ENCODE assay signal across 14 cellular contexts in the genomic region with DNA sequence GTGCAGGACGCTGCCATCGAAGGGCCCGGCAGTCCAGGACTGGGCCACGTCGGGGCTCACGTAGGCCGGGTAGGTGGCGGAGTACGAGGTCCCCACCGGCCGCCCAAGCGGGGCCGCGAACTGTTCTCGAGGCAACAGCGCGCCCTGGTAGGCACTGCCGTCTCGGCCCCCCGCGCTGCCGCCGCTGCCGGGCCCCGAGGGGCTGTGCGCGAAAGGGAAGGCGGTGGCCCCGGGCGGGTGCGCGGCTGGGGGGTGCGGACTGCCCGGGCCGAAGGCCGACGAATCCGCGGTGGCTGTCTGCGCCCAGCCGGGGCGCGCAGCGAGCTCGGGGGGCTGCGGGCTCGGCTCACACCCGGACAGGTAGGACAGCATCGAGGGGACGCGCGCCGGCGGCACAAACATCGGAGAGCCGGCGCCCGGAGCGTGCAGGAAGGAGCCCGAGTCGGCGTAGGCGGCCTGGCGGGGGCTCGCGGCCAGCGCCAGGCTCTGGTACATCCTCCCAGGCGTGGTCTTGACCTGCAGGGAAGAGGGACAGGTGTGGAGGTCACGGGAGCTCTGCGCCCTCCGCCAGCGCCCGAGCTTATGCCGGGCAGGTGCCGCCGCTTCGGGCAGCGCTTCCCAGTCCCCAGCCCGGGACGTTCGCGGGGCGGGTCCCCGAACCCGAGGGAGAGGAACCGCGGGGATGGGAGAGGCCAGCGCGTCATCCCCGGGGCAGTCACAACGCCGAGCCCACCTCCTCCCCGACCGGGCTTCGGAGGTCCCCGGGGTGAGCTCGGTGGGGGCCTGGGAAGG. TPM values are rescaled to one million over a fixed set of nuclear protein-coding genes. Genes with fewer than 3 reads are reported as not detected.
A peak's percentile ranks its signal among the peaks of the same experiment; 100 is the strongest.
DNase-seq lines count a peak whose midpoint lies in the region; ATAC-seq, FAIRE-seq and TF ChIP-seq lines count a peak whose summit lies in the region.
"Had no signal": no experiment of that assay in that cellular context is flagged by ENCODE, and none has a peak within 500 bp of the region (broad histone marks: within the 10 kb centered on the region; RNA-seq: fewer than 3 reads in every experiment).

No MANE protein-coding gene starts in this region.

- intact Hi-C loops in HepG2 (cut with micrococcal nuclease; ENCODE audit: unreplicated experiment) = no loop called here

- no peak overlapping the region for H3K27ac ChIP-seq in HEK293 (ENCODE audit: extremely low read depth, low read depth, low read length)
- no peak overlapping the region for H3K27ac ChIP-seq in HepG2 (ENCODE audit: extremely low read length, insufficient read depth, low read length)
- H3K27ac ChIP-seq in smooth muscle cell (ENCODE audit: low read depth) = no peak overlapping the region

- H3K4me1 ChIP-seq in HEK293 (ENCODE audit: control insufficient read depth, insufficient read depth, low read length) = no peaks in the 10 kb centered on the region
- H3K4me1 ChIP-seq in HepG2 (ENCODE audit: insufficient read depth, low read length) = peaks cover 20% of the 10 kb centered on the region
- peaks cover 16% of the 10 kb centered on the region for H3K4me1 ChIP-seq in smooth muscle cell (ENCODE audit: low read depth)

- H3K4me3 ChIP-seq in HEK293 (ENCODE audit: low read depth, low read length) (peak overlapping the region; percentile 28), HepG2 (replicated peaks in 1 of 3; ENCODE audit: insufficient read depth in 1 of 3, low read depth in 2 of 3, low read length in 3 of 3) (peak overlapping the region in 1 of 3 experiments; percentile 45; a peak in 1 of 6 replicates), smooth muscle cell (peak overlapping the region; percentile 71)

- DNase-seq in ecto neural progenitor cell (ENCODE audit: low spot score) (peak; percentile 70), HepG2 (ENCODE audit: low spot score) (no peak), smooth muscle cell (lab: John Stamatoyannopoulos, UW; ENCODE audit: unreplicated experiment) (no peak), GM13977 (ENCODE audit: low spot score) (no peak), GM12891 (ENCODE audit: insufficient read length, low spot score) (no peak), NCI-H2196 treated with DMSO at 0.1 percent for 48 hours (lab: John Stamatoyannopoulos, UW; ENCODE audit: unreplicated experiment) (no peak)
- DNase-seq in activated CD4-positive, alpha-beta T cell treated with anti-CD3 and anti-CD28 coated beads, Interleukin-2, amount 50 U/mL, for 1 hour = no peak
- DNase-seq: activated CD4-positive, CD25-positive, alpha-beta regulatory T cell; CD4-positive, CD25-positive, alpha-beta regulatory T cell; MV-4-11; naive thymus-derived CD8-positive, alpha-beta T cell; NCI-H524 treated with DMSO at 0.1 percent for 48 hours had no signal

- H3F3A ChIP-seq in smooth muscle cell (ENCODE audit: low read depth) = no peaks in the 10 kb centered on the region

- in situ Hi-C loops in HepG2 (cut with HindIII; ENCODE audit: extremely low pct_ligation_motif_present, low pct_unique_long_range_greater_than_20kb) (no loop called here), GM13977 (cut with MboI; ENCODE audit: low pct_unique_long_range_greater_than_20kb, low sequenced_read_pairs, unreplicated experiment) (no loop called here)

- no peak for ATAC-seq in HepG2
- ATAC-seq: naive thymus-derived CD8-positive, alpha-beta T cell had no signal

- peaks cover 9% of the 10 kb centered on the region; the same call in 1 of the 2 replicates for H4K20me1 ChIP-seq in HepG2 (ENCODE audit: insufficient read depth, low read length)
- H4K20me1 ChIP-seq in smooth muscle cell (ENCODE audit: low read depth) = peaks cover 4% of the 10 kb centered on the region

- no peak overlapping the region for H3K9ac ChIP-seq in HepG2 (ENCODE audit: insufficient read depth, low read depth, low read length)
- H3K9ac ChIP-seq in smooth muscle cell (ENCODE audit: low read depth) = no peak overlapping the region

- TF ChIP-seq POLR2A in HepG2 (IDR thresholded peaks at IDR 0.05; ENCODE audit: insufficient read depth in 1 of 2, low read depth in 2 of 2, low read length in 2 of 2) = no peak
- TF ChIP-seq POLR2A in GM12891 (IDR thresholded peaks at IDR 0.05; ENCODE audit: low read depth, low read length) = no peak

- whole genome bisulfite sequencing in HepG2 (ENCODE audit: low lambda C conversion rate) = 94% methylated on average over 82 of the region's 97 CpGs
- 2% methylated on average over 62 of the region's 97 CpGs for WGBS in smooth muscle cell (ENCODE audit: low lambda C conversion rate)

- no peak for TF ChIP-seq RAD21 in HepG2 (CRISPR knock-in tag; IDR thresholded peaks at IDR 0.05)

- H3K27me3 ChIP-seq in HepG2 (ENCODE audit: control insufficient read depth in 1 of 2, insufficient read depth in 2 of 2, low read length in 2 of 2) (peaks cover 12 to 39% of the 10 kb centered on the region in 2 experiments), smooth muscle cell (ENCODE audit: low read depth) (peaks cover 12% of the 10 kb centered on the region)

- H3K36me3 ChIP-seq in HEK293 (ENCODE audit: control insufficient read depth in 2 of 2, insufficient read depth in 1 of 2, low read length in 2 of 2) (no peaks in the 10 kb centered on the region), HepG2 (replicated peaks in 1 of 2; ENCODE audit: control insufficient read depth in 1 of 2, insufficient read depth in 2 of 2, low read length in 2 of 2) (no peaks in the 10 kb centered on the region), smooth muscle cell (ENCODE audit: low read depth) (no peaks in the 10 kb centered on the region)

- CTCF ChIA-PET in HEK293 (lab: Yijun Ruan, JAX) (interaction anchor here (1.1 kb wide), 1 partner anchor 20 kb away, joined by 4 read pairs; no protein-coding TSS in a partner anchor), HepG2 (lab: Yijun Ruan, JAX; ENCODE audit: low intra/inter-chr PET ratio, low total read pairs) (no interaction called here)

- no peaks in the 10 kb centered on the region for H3K9me3 ChIP-seq in HEK293 (ENCODE audit: control insufficient read depth, insufficient read depth, low read depth, low read length)
- H3K9me3 ChIP-seq in HepG2 (ENCODE audit: low read length) = no peaks in the 10 kb centered on the region
- H3K9me3 ChIP-seq in smooth muscle cell (replicated peaks; ENCODE audit: low read depth) = no peaks in the 10 kb centered on the region

- POLR2A ChIA-PET in HEK293 (lab: Yijun Ruan, JAX) (no interaction called here), HepG2 (lab: Yijun Ruan, JAX) (no interaction called here)

- H2AFZ ChIP-seq in HepG2 (ENCODE audit: low read length) (no peak overlapping the region), smooth muscle cell (ENCODE audit: low read depth) (peak overlapping the region; percentile 67)

- no TSS peak for BruUV-seq in HepG2 (replicated peaks; lab: Mats Ljungman, UMichigan)

- H3K79me2 ChIP-seq in HepG2 (ENCODE audit: insufficient read depth, low read length) = no peaks in the 10 kb centered on the region
- H3K79me2 ChIP-seq in smooth muscle cell (ENCODE audit: low read depth) = peaks cover 15% of the 10 kb centered on the region

- FAIRE-seq in HepG2 (lab: Jason Lieb, UNC) = no peak
- no peak for FAIRE-seq in GM12891 (lab: Jason Lieb, UNC)

- TF ChIP-seq EP300 in HepG2 (IDR thresholded peaks at IDR 0.05; ENCODE audit: low read depth in 2 of 2, low read length in 2 of 2) = no peak
- TF ChIP-seq EP300 in HepG2 (CRISPR knock-in tag; IDR thresholded peaks at IDR 0.05; ENCODE audit: borderline replicate concordance) = no peak

- no peak for TF ChIP-seq CTCF in HEK293 (tag by site-specific recombination; IDR thresholded peaks at IDR 0.05)
- TF ChIP-seq CTCF in HepG2 (CRISPR knock-in tag; IDR thresholded peaks at IDR 0.05) = no peak
- TF ChIP-seq CTCF in smooth muscle cell (IDR thresholded peaks at IDR 0.05; ENCODE audit: borderline replicate concordance, insufficient read depth, poor library complexity, severe bottlenecking) = no peak
- no peak for TF ChIP-seq CTCF in GM13977 (IDR thresholded peaks at IDR 0.05; ENCODE audit: extremely low read depth, insufficient read depth, missing control alignments)

- 0 out of 2 replicates have a peak overlapping the region, but pooled peaks have one; percentile 30 for H3K4me2 ChIP-seq in HepG2 (ENCODE audit: low read depth, low read length)
- peak overlapping the region; percentile 92 for H3K4me2 ChIP-seq in smooth muscle cell

RNA-seq across cellular contexts. Expression of gene GATA5, which starts 0.6 kb away (rescaled TPM):
- total RNA-seq in HepG2 (2016; rRNA removed; fragmentation: Illumina TruSeq; extraction: Trizol) (0.20 and 0.39 TPM in 2 replicates), smooth muscle cell (1.6 and 1.9 TPM in 2 replicates)
- 0.09 and 0.10 TPM in 2 replicates for total RNA-seq in HepG2 (2016; cell fraction: cytosol; rRNA removed; fragmentation: Illumina TruSeq; extraction: Trizol; ENCODE audit: low read depth)
- total RNA-seq in HepG2 (2016; cell fraction: insoluble cytoplasmic fraction; rRNA removed; fragmentation: Illumina TruSeq; extraction: Trizol) = 0.10 and 0.32 TPM in 2 replicates
- total RNA-seq in HepG2 (2016; cell fraction: membrane; rRNA removed; fragmentation: Illumina TruSeq; extraction: Trizol) = 0.31 and 0.65 TPM in 2 replicates
- total RNA-seq in HepG2 (2016; cell fraction: nucleus; rRNA removed; fragmentation: Illumina TruSeq; extraction: Trizol) = 0.19 and 0.22 TPM in 2 replicates
- polyA plus RNA-seq in HepG2 (2011; rRNA removed) (0.12 and 0.18 TPM in 2 replicates), smooth muscle cell (9.2 and 9.4 TPM in 2 replicates)
- polyA plus RNA-seq in HepG2 (2011; cell fraction: cytosol; rRNA removed) = 0.10 and 0.19 TPM in 2 replicates
- 0.09 and 0.27 TPM in 2 replicates for polyA plus RNA-seq in HepG2 (2011; cell fraction: nucleus; rRNA removed)
- polyA plus RNA-seq in HepG2 (2012) = 0.05 and 0.16 TPM in 2 replicates
- polyA plus RNA-seq in HepG2 (2016; cell fraction: cytosol; fragmentation: Illumina TruSeq; extraction: Trizol; ENCODE audit: low read depth) = 0.26 and 0.33 TPM in 2 replicates
- polyA plus RNA-seq in HepG2 (2016; cell fraction: insoluble cytoplasmic fraction; fragmentation: Illumina TruSeq; extraction: Trizol; ENCODE audit: low read depth) = 0.29 and 0.56 TPM in 2 replicates
- 0.41 and 0.42 TPM in 2 replicates for polyA plus RNA-seq in HepG2 (2016; cell fraction: membrane; fragmentation: Illumina TruSeq; extraction: Trizol; ENCODE audit: low read depth)
- polyA plus RNA-seq in HepG2 (2016; cell fraction: nucleus; fragmentation: Illumina TruSeq; extraction: Trizol; ENCODE audit: insufficient read depth, low read depth) = 0.41 and 0.80 TPM in 2 replicates
- polyA minus RNA-seq in HepG2 (2011; rRNA and poly(A)+ RNA removed; ENCODE audit: low replicate concordance) = 0.18 TPM in 1 of 2 replicates, not detected in the other
- not detected in 2 replicates for polyA minus RNA-seq in HepG2 (2011; cell fraction: cytosol; rRNA and poly(A)+ RNA removed)
- polyA minus RNA-seq in HepG2 (2011; cell fraction: nucleus; rRNA and poly(A)+ RNA removed) = not detected in 2 replicates
- polyA plus RNA-seq in GM12891 (2012; ENCODE audit: low read depth, missing spikeins) = 0.04 TPM
- total RNA-seq: activated T-helper 1 cell treated with anti-CD3 and anti-CD28 coated beads, Interleukin-12 subunit alpha, Interleukin-12 subunit beta, Interleukin-2, Interleukin-4 antibody, amounts not matched to agents 30 ng/mL and 10 ng/mL and 1 ng/mL, durations not matched to agents 14 hours and 24 hours and 36 hours; CD4-positive, CD25-positive, alpha-beta regulatory T cell; naive thymus-derived CD8-positive, alpha-beta T cell had no signal
- polyA plus RNA-seq: CD4-positive, CD25-positive, alpha-beta regulatory T cell; naive thymus-derived CD8-positive, alpha-beta T cell had no signal

RNA-seq across cellular contexts. Expression of gene RBBP8NL, which starts 47.9 kb away (rescaled TPM):
- total RNA-seq in HepG2 (2016; rRNA removed; fragmentation: Illumina TruSeq; extraction: Trizol) (0.46 and 0.86 TPM in 2 replicates), smooth muscle cell (0.27 and 0.40 TPM in 2 replicates)
- total RNA-seq in HepG2 (2016; cell fraction: cytosol; rRNA removed; fragmentation: Illumina TruSeq; extraction: Trizol; ENCODE audit: low read depth) = 0.30 and 0.62 TPM in 2 replicates
- total RNA-seq in HepG2 (2016; cell fraction: insoluble cytoplasmic fraction; rRNA removed; fragmentation: Illumina TruSeq; extraction: Trizol) = 0.65 and 0.76 TPM in 2 replicates
- total RNA-seq in HepG2 (2016; cell fraction: membrane; rRNA removed; fragmentation: Illumina TruSeq; extraction: Trizol) = 0.52 and 0.65 TPM in 2 replicates
- total RNA-seq in HepG2 (2016; cell fraction: nucleus; rRNA removed; fragmentation: Illumina TruSeq; extraction: Trizol) = 0.78 and 0.81 TPM in 2 replicates
- polyA plus RNA-seq in HepG2 (2011; rRNA removed) (0.69 and 0.82 TPM in 2 replicates), smooth muscle cell (4.4 TPM in 1 of 2 replicates, not detected in the other)
- polyA plus RNA-seq in HepG2 (2011; cell fraction: cytosol; rRNA removed) = 0.46 and 0.94 TPM in 2 replicates
- polyA plus RNA-seq in HepG2 (2011; cell fraction: nucleus; rRNA removed) = 1.1 and 1.2 TPM in 2 replicates
- polyA plus RNA-seq in HepG2 (2012) = 0.24 and 0.42 TPM in 2 replicates
- polyA plus RNA-seq in HepG2 (2016; cell fraction: cytosol; fragmentation: Illumina TruSeq; extraction: Trizol; ENCODE audit: low read depth) = 0.52 and 0.54 TPM in 2 replicates
- polyA plus RNA-seq in HepG2 (2016; cell fraction: insoluble cytoplasmic fraction; fragmentation: Illumina TruSeq; extraction: Trizol; ENCODE audit: low read depth) = 0.67 and 0.91 TPM in 2 replicates
- 0.51 and 0.60 TPM in 2 replicates for polyA plus RNA-seq in HepG2 (2016; cell fraction: membrane; fragmentation: Illumina TruSeq; extraction: Trizol; ENCODE audit: low read depth)
- polyA plus RNA-seq in HepG2 (2016; cell fraction: nucleus; fragmentation: Illumina TruSeq; extraction: Trizol; ENCODE audit: insufficient read depth, low read depth) = 0.97 and 1.1 TPM in 2 replicates
- 0.40 TPM in 1 of 2 replicates, not detected in the other for polyA minus RNA-seq in HepG2 (2011; rRNA and poly(A)+ RNA removed; ENCODE audit: low replicate concordance)
- polyA minus RNA-seq in HepG2 (2011; cell fraction: cytosol; rRNA and poly(A)+ RNA removed) = 0.40 TPM in 1 of 2 replicates, not detected in the other
- polyA minus RNA-seq in HepG2 (2011; cell fraction: nucleus; rRNA and poly(A)+ RNA removed) = 0.26 and 0.75 TPM in 2 replicates
- not detected for polyA plus RNA-seq in GM12891 (2012; ENCODE audit: low read depth, missing spikeins)
- total RNA-seq: activated T-helper 1 cell treated with anti-CD3 and anti-CD28 coated beads, Interleukin-12 subunit alpha, Interleukin-12 subunit beta, Interleukin-2, Interleukin-4 antibody, amounts not matched to agents 30 ng/mL and 10 ng/mL and 1 ng/mL, durations not matched to agents 14 hours and 24 hours and 36 hours; CD4-positive, CD25-positive, alpha-beta regulatory T cell; naive thymus-derived CD8-positive, alpha-beta T cell had no signal
- polyA plus RNA-seq: CD4-positive, CD25-positive, alpha-beta regulatory T cell; naive thymus-derived CD8-positive, alpha-beta T cell had no signal
